18 cellular contexts compared by ENCODE assay signal in the genomic region with DNA sequence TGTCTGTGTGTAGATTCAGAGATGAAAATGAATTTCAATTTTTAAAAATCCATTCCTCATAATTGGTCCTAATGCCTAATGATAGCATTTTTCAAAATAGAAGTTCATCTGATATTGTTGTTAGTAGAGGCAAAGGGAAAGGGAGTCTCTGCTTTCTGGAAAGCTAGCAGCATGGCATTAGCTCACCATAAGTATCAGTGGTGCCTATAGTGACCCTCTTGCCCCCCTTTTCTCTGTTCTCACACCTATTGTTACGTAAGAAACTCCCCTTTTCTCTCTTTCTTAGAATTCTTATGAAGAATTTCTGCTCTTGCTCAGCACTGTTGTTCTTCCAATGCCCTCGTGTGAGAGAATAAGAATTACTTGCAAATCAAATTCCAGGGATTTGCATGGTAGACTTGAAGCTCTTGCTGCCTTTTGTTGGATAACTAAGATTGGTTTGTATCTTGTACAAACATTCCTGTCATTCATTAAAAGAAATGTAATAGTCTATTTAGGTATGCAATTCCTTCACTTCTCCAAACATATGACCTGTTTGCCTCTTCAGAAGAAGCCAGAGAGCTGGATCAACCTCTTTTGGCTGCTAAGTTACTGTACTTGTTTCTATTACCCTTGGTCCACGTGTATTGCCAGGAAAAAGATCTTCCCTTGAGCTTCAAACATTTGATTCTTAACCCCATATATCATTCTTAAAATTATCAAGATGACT.
A peak's percentile ranks its signal among the peaks of the same experiment; 100 is the strongest.
DNase-seq lines count a peak whose midpoint lies in the region; ATAC-seq and TF ChIP-seq lines count a peak whose summit lies in the region.
"Had no signal": no experiment of that assay in that cellular context is flagged by ENCODE, and none has a peak within 500 bp of the region (broad histone marks: within the 10 kb centered on the region; RNA-seq: fewer than 3 reads in every experiment).

No MANE protein-coding gene starts in this region.

- in situ Hi-C loops in IMR-90 (cut with MboI; ENCODE audit: low sequenced_read_pairs) = loop anchor here (10.0 kb wide), 1 partner anchor 64 kb away; no protein-coding TSS in a partner anchor

- no peak overlapping the region for H2AFZ ChIP-seq in IMR-90 (replicated peaks; ENCODE audit: low read length, poor library complexity)
- H2AFZ ChIP-seq in OCI-LY7 (ENCODE audit: low read length) = no peak overlapping the region

- no peaks in the 10 kb centered on the region for H3K79me2 ChIP-seq in OCI-LY7 (ENCODE audit: insufficient read depth, low read depth, low read length)

- H3K18ac ChIP-seq in IMR-90 (ENCODE audit: low read depth, low read length) = no peak overlapping the region

- H4K20me1 ChIP-seq in IMR-90 (ENCODE audit: insufficient read depth, low read length) (no peaks in the 10 kb centered on the region), OCI-LY7 (ENCODE audit: insufficient read depth, low read length) (no peaks in the 10 kb centered on the region)

- no peak overlapping the region for H3K4ac ChIP-seq in IMR-90 (ENCODE audit: low read depth, low read length)

- no peak overlapping the region for H4K8ac ChIP-seq in IMR-90 (ENCODE audit: low read depth in 2 of 2, low read length in 2 of 2)

- H2AK5ac ChIP-seq in IMR-90 (ENCODE audit: low read depth, low read length) = no peak overlapping the region

- H3K23ac ChIP-seq in IMR-90 (ENCODE audit: low read depth, low read length) = no peak overlapping the region

- intact Hi-C loops in IMR-90 (cut with micrococcal nuclease) = no loop called here
- intact Hi-C loops in OCI-LY7 (cut with micrococcal nuclease; ENCODE audit: unreplicated experiment) = no loop called here

- H3K36me3 ChIP-seq in IMR-90 (ENCODE audit: control insufficient read depth, insufficient read depth, low read length) = no peaks in the 10 kb centered on the region
- no peaks in the 10 kb centered on the region for H3K36me3 ChIP-seq in upper lobe of left lung
- H3K36me3 ChIP-seq in OCI-LY7 (ENCODE audit: insufficient read depth, low read length) = no peaks in the 10 kb centered on the region
- H3K36me3 ChIP-seq: brain microvascular endothelial cell, HAP-1, heart right ventricle, neutrophil had no signal

- no peak overlapping the region for H3K56ac ChIP-seq in IMR-90 (ENCODE audit: extremely low read depth, insufficient read depth, low read length)

- no peak overlapping the region for H3K14ac ChIP-seq in IMR-90 (replicated peaks; ENCODE audit: low read depth, low read length)

- no peak for TF ChIP-seq CTCF in IMR-90 (conservative IDR thresholded peaks at IDR 0.05; ENCODE audit: low read depth, low read length)
- TF ChIP-seq CTCF in upper lobe of left lung (IDR thresholded peaks at IDR 0.05) = no peak
- no peak for TF ChIP-seq CTCF in OCI-LY7 (conservative IDR thresholded peaks at IDR 0.05; ENCODE audit: low read length)

- no peaks in the 10 kb centered on the region for H3K9me2 ChIP-seq in OCI-LY7 (ENCODE audit: insufficient read depth, low read length)

- H3K9me1 ChIP-seq in IMR-90 (ENCODE audit: insufficient read depth, low read length) = no peaks in the 10 kb centered on the region

- H3K4me1 ChIP-seq in IMR-90 (ENCODE audit: control insufficient read depth, insufficient read depth, low read length) (no peaks in the 10 kb centered on the region), upper lobe of left lung (peaks cover 0 to 6% (median 0%) of the 10 kb centered on the region in 4 donors), OCI-LY7 (ENCODE audit: insufficient read depth, low read length, poor library complexity, severe bottlenecking) (no peaks in the 10 kb centered on the region)
- H3K4me1 ChIP-seq: HAP-1 had no signal

- TF ChIP-seq RAD21 in IMR-90 (IDR thresholded peaks at IDR 0.05; ENCODE audit: low read length) = no peak

- H3K27ac ChIP-seq in IMR-90 (ENCODE audit: insufficient read depth, low read length) = no peak overlapping the region
- peak overlapping the region in 2 of 4 donors; percentile 63 to 68 for H3K27ac ChIP-seq in upper lobe of left lung
- H3K27ac ChIP-seq in OCI-LY7 (ENCODE audit: low read depth, low read length, poor library complexity, severe bottlenecking) = no peak overlapping the region
- H3K27ac ChIP-seq: brain microvascular endothelial cell, heart right ventricle, neutrophil had no signal

- H2BK120ac ChIP-seq in IMR-90 (ENCODE audit: low read depth, low read length) = no peak overlapping the region

- no peak overlapping the region for H3K9ac ChIP-seq in IMR-90 (ENCODE audit: low read depth, low read length)

- H3K4me2 ChIP-seq in IMR-90 (ENCODE audit: low read depth, low read length) = no peak overlapping the region
- H3K4me2 ChIP-seq in OCI-LY7 (ENCODE audit: low read length) = no peak overlapping the region

- H4K5ac ChIP-seq in IMR-90 (ENCODE audit: low read depth, low read length) = no peak overlapping the region

- DNase-seq in IMR-90 (peak; percentile 11), astrocyte of the hippocampus (ENCODE audit: low read depth, low spot score) (peak; percentile 54), left kidney (ENCODE audit: low read depth, low spot score) (peak; percentile 5), upper lobe of left lung (no peak), HuH-7 (ENCODE audit: low spot score) (no peak), OCI-LY7 (ENCODE audit: low spot score) (no peak)
- DNase-seq: activated CD4-positive, alpha-beta T cell treated with anti-CD3 and anti-CD28 coated beads for 48 hours; activated CD8-positive, alpha-beta memory T cell treated with anti-CD3 and anti-CD28 coated beads, Interleukin-2, amount 10 ng/mL, durations not matched to agents 7 days and 5 days; AML-193; brain microvascular endothelial cell; cortex of kidney; heart right ventricle; immature natural killer cell; mammary epithelial cell; NCI-H2081 treated with DMSO at 0.1 percent for 48 hours had no signal

- no CpG with 5 or more reads among the region's 3 CpGs for WGBS in IMR-90 (ENCODE audit: extremely low coverage in 2 of 2, insufficient read length in 1 of 2), 2 experiments
- 12 to 35% methylated on average over 3 of the region's 3 CpGs for WGBS in upper lobe of left lung, 2 donors

- no peak overlapping the region for H4K91ac ChIP-seq in IMR-90 (ENCODE audit: insufficient read depth, low read depth, low read length)

- TF ChIP-seq EP300 in upper lobe of left lung (IDR thresholded peaks at IDR 0.05) = peak in 1 of 4 donors; percentile 59

- TF ChIP-seq POLR2A in IMR-90 (IDR thresholded peaks at IDR 0.05; ENCODE audit: low read depth, low read length) (no peak), upper lobe of left lung (IDR thresholded peaks at IDR 0.05) (no peak)

- no peak overlapping the region for H2BK5ac ChIP-seq in IMR-90 (ENCODE audit: low read depth, low read length, poor library complexity, severe bottlenecking)

- H2BK15ac ChIP-seq in IMR-90 (ENCODE audit: low read depth, low read length) = no peak overlapping the region

- CTCF ChIA-PET in IMR-90 (lab: Yijun Ruan, JAX) (no interaction called here), OCI-LY7 (lab: Charles Lee; ENCODE audit: unreplicated experiment) (no interaction called here)

- H3K79me1 ChIP-seq in IMR-90 (ENCODE audit: low read depth in 1 of 2, low read length in 2 of 2) = no peaks in the 10 kb centered on the region

- no peak overlapping the region for H2AK9ac ChIP-seq in IMR-90 (replicated peaks; ENCODE audit: low read depth, low read length, poor library complexity)

- H3K27me3 ChIP-seq in IMR-90 (ENCODE audit: control insufficient read depth, insufficient read depth, low read length) (no peaks in the 10 kb centered on the region), upper lobe of left lung (no peaks in the 10 kb centered on the region)
- H3K27me3 ChIP-seq: brain microvascular endothelial cell, heart right ventricle, neutrophil had no signal

- POLR2A ChIA-PET in IMR-90 (lab: Charles Lee; ENCODE audit: unreplicated experiment) = no interaction called here
- POLR2A ChIA-PET in OCI-LY7 (lab: Charles Lee) = interaction anchor here (0.6 to 0.8 kb wide), 2 partner anchors 144 to 243 kb away, joined by 3 read pairs; no protein-coding TSS in a partner anchor

- no peak overlapping the region for H3K4me3 ChIP-seq in IMR-90 (ENCODE audit: insufficient read depth, low read depth, low read length)
- H3K4me3 ChIP-seq in upper lobe of left lung = no peak overlapping the region
- H3K4me3 ChIP-seq in OCI-LY7 (ENCODE audit: low read depth, low read length, poor library complexity, severe bottlenecking) = no peak overlapping the region
- H3K4me3 ChIP-seq: HAP-1, heart right ventricle had no signal

- H2BK20ac ChIP-seq in IMR-90 (ENCODE audit: low read depth, low read length) = no peak overlapping the region

- H3K9me3 ChIP-seq in IMR-90 (ENCODE audit: control insufficient read depth, insufficient read depth, low read length) (no peaks in the 10 kb centered on the region), upper lobe of left lung (no peaks in the 10 kb centered on the region), OCI-LY7 (ENCODE audit: low read length) (no peaks in the 10 kb centered on the region)
- H3K9me3 ChIP-seq: HAP-1, neutrophil had no signal

- dilution Hi-C loops in IMR-90 (cut with HindIII; ENCODE audit: low sequenced_read_pairs, unreplicated experiment) = no loop called here

- no peak; the same call in 1 of the 2 replicates for ATAC-seq in IMR-90 (ENCODE audit: low read depth)
- peak; percentile 41 to 82 for ATAC-seq in upper lobe of left lung (ENCODE audit: low FRiP score in 2 of 2)
- ATAC-seq in GM21390 (IDR thresholded peaks at IDR 0.05; ENCODE audit: unreplicated experiment) = no peak
- ATAC-seq: activated CD8-positive, alpha-beta memory T cell treated with anti-CD3 and anti-CD28 coated beads, Interleukin-2, amount 10 ng/mL, durations not matched to agents 7 days and 5 days; heart right ventricle had no signal

- no TSS peak for BruUV-seq in IMR-90 (replicated peaks; lab: Mats Ljungman, UMichigan)
- no TSS peak for BruUV-seq in OCI-LY7 (replicated peaks; lab: Mats Ljungman, UMichigan)

TF ChIP-seq in IMR-90, 13 proteins besides CTCF, POLR2A, EP300 and RAD21 (continues in another document):
- TF ChIP-seq MAZ (IDR thresholded peaks at IDR 0.05; ENCODE audit: borderline replicate concordance, low read depth, low read length) (no peak), RCOR1 (IDR thresholded peaks at IDR 0.05; ENCODE audit: insufficient replicate concordance, low read length) (no peak), BHLHE40 (IDR thresholded peaks at IDR 0.05; ENCODE audit: low read depth, low read length) (no peak), SMC3 (IDR thresholded peaks at IDR 0.05; ENCODE audit: low read depth, low read length) (no peak), MXI1 (IDR thresholded peaks at IDR 0.05; ENCODE audit: borderline replicate concordance, low read depth, low read length) (no peak), CHD1 (IDR thresholded peaks at IDR 0.05; ENCODE audit: low read depth, low read length) (no peak)
- TF ChIP-seq, protein P1, sequence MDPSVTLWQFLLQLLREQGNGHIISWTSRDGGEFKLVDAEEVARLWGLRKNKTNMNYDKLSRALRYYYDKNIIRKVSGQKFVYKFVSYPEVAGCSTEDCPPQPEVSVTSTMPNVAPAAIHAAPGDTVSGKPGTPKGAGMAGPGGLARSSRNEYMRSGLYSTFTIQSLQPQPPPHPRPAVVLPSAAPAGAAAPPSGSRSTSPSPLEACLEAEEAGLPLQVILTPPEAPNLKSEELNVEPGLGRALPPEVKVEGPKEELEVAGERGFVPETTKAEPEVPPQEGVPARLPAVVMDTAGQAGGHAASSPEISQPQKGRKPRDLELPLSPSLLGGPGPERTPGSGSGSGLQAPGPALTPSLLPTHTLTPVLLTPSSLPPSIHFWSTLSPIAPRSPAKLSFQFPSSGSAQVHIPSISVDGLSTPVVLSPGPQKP (IDR thresholded peaks at IDR 0.05; ENCODE audit: borderline replicate concordance, low read depth, low read length) = no peak

Comparison
In these comparisons a context has a peak if more than half of its experiments do, and no peak if none do; other contexts are left out.
1. ATAC-seq: peak in upper lobe of left lung (2 of 2); none in IMR-90 (single experiment) and GM21390 (single experiment).
2. DNase-seq: peak in IMR-90 (single experiment), astrocyte of the hippocampus (single experiment) and left kidney (single experiment); none in upper lobe of left lung (0 of 2), HuH-7 (single experiment) and OCI-LY7 (single experiment).